In genomic region chr11:61958590-61958989, GRCh38 we compare ENCODE assay signal across 17 cellular contexts. TPM values are rescaled to one million over a fixed set of nuclear protein-coding genes. Genes with fewer than 3 reads are reported as not detected.
"Had no signal": no experiment of that assay in that cellular context is flagged by ENCODE, and none has a peak within 500 bp of the region (broad histone marks: within the 10 kb centered on the region; RNA-seq: fewer than 3 reads in every experiment).

No MANE protein-coding gene starts in this region.

- DNase-seq: activated CD8-positive, alpha-beta memory T cell treated with anti-CD3 and anti-CD28 coated beads, Interleukin-2, amount 50 U/mL, for 4 hours; activated CD8-positive, alpha-beta T cell treated with anti-CD3 and anti-CD28 coated beads for 36 hours; activated naive CD8-positive, alpha-beta T cell treated with anti-CD3 and anti-CD28 coated beads for 36 hours; activated T-cell treated with anti-CD3 and anti-CD28 coated beads, Interleukin-2, amount 50 U/mL, for 72 hours; amygdala; cortex of kidney; effector CD4-positive, alpha-beta T cell; esophagus squamous epithelium; psoas muscle; stomach; WERI-Rb-1 had no signal

- H3K27ac Mint-ChIP-seq: activated CD8-positive, alpha-beta T cell treated with anti-CD3 and anti-CD28 coated beads for 36 hours; activated naive CD8-positive, alpha-beta T cell treated with anti-CD3 and anti-CD28 coated beads for 36 hours; nephron; T-helper 1 cell treated with Interleukin-12 subunit alpha and Interleukin-12 subunit beta and Interleukin-4 antibody, amounts not matched to agents 30 μg/mL and 1 μg/mL, for 36 hours had no signal

- H2AFZ ChIP-seq: hepatocyte had no signal

- H3K4me2 ChIP-seq: hepatocyte had no signal

- H3K27ac ChIP-seq: esophagus squamous epithelium, psoas muscle, right lobe of liver, thoracic aorta, WERI-Rb-1 had no signal

- H3K27me3 ChIP-seq: hepatocyte, right lobe of liver had no signal

- H3K4me3 Mint-ChIP-seq: activated CD8-positive, alpha-beta T cell treated with anti-CD3 and anti-CD28 coated beads for 36 hours; activated naive CD8-positive, alpha-beta T cell treated with anti-CD3 and anti-CD28 coated beads for 36 hours; activated T-cell treated with anti-CD3 and anti-CD28 coated beads, Interleukin-2, amount 50 U/mL, for 72 hours; nephron; T-helper 1 cell treated with Interleukin-12 subunit alpha and Interleukin-12 subunit beta and Interleukin-4 antibody, amounts not matched to agents 30 μg/mL and 1 μg/mL, for 36 hours had no signal

- H3K9me3 Mint-ChIP-seq: activated CD8-positive, alpha-beta T cell treated with anti-CD3 and anti-CD28 coated beads for 36 hours; activated naive CD8-positive, alpha-beta T cell treated with anti-CD3 and anti-CD28 coated beads for 36 hours; activated T-cell treated with anti-CD3 and anti-CD28 coated beads, Interleukin-2, amount 50 U/mL, for 72 hours; nephron; T-helper 1 cell treated with Interleukin-12 subunit alpha and Interleukin-12 subunit beta and Interleukin-4 antibody, amounts not matched to agents 30 μg/mL and 1 μg/mL, for 36 hours had no signal

- H3K4me3 ChIP-seq: esophagus squamous epithelium, hepatocyte, psoas muscle, right lobe of liver, stomach, thoracic aorta had no signal

- ATAC-seq: activated CD8-positive, alpha-beta T cell treated with anti-CD3 and anti-CD28 coated beads for 36 hours; psoas muscle had no signal

- H3K79me2 ChIP-seq: hepatocyte had no signal

- H3K9me3 ChIP-seq: esophagus squamous epithelium, psoas muscle, right lobe of liver, stomach, thoracic aorta had no signal

RNA-seq across cellular contexts. Expression of gene BEST1, which starts 8.4 kb away (rescaled TPM):
- total RNA-seq: glomerular endothelial cell had no signal

RNA-seq across cellular contexts. Expression of gene RAB3IL1, which starts 41.2 kb away (rescaled TPM):
- total RNA-seq: activated CD8-positive, alpha-beta T cell treated with anti-CD3 and anti-CD28 coated beads for 36 hours; activated naive CD8-positive, alpha-beta T cell treated with anti-CD3 and anti-CD28 coated beads for 36 hours had no signal
